ENCODE assay signal across 11 cellular contexts in genomic region chr9:95032580-95033298, GRCh38.
A peak's percentile ranks its signal among the peaks of the same experiment; 100 is the strongest.
DNase-seq lines count a peak whose midpoint lies in the region; ATAC-seq, FAIRE-seq and TF ChIP-seq lines count a peak whose summit lies in the region.
"Had no signal": no experiment of that assay in that cellular context is flagged by ENCODE, and none has a peak within 500 bp of the region (broad histone marks: within the 10 kb centered on the region; RNA-seq: fewer than 3 reads in every experiment).

No MANE protein-coding gene starts in this region.

- TF ChIP-seq CTCF in vagina (IDR thresholded peaks at IDR 0.05): no peak

- H3K4me3 ChIP-seq in muscle layer of colon (ENCODE audit: low read depth in 1 of 2, low read length in 2 of 2) (no peak overlapping the region), vagina (no peak overlapping the region)

- H3K27me3 ChIP-seq in muscle layer of colon (ENCODE audit: control insufficient read depth in 1 of 2, insufficient read depth in 2 of 2, low read length in 2 of 2) (no peaks in the 10 kb centered on the region), vagina (no peaks in the 10 kb centered on the region)

- peaks cover 9% of the 10 kb centered on the region for H3K4me1 Mint-ChIP-seq in activated CD4-positive, alpha-beta T cell treated with anti-CD3 and anti-CD28 coated beads, Interleukin-2, amount 10 ng/mL, durations not matched to agents 24 days and 14 days

- H3K9ac ChIP-seq in muscle layer of colon (ENCODE audit: low read length): peak overlapping the region; percentile 5

- H3K36me3 Mint-ChIP-seq in activated CD4-positive, alpha-beta T cell treated with anti-CD3 and anti-CD28 coated beads, Interleukin-2, amount 10 ng/mL, durations not matched to agents 24 days and 14 days (ENCODE audit: low read depth): peaks cover 12% of the 10 kb centered on the region

- no peaks in the 10 kb centered on the region for H3K9me3 Mint-ChIP-seq in activated CD4-positive, alpha-beta T cell treated with anti-CD3 and anti-CD28 coated beads, Interleukin-2, amount 10 ng/mL, durations not matched to agents 24 days and 14 days
- H3K9me3 Mint-ChIP-seq: activated T-cell treated with anti-CD3 and anti-CD28 coated beads, Interleukin-2, amount 50 U/mL, for 4 hours had no signal

- no peak for TF ChIP-seq POLR2A in vagina (IDR thresholded peaks at IDR 0.05)
- no peak for TF ChIP-seq POLR2A in GM12891 (IDR thresholded peaks at IDR 0.05; ENCODE audit: low read depth, low read length)

- H3K36me3 ChIP-seq in muscle layer of colon (ENCODE audit: insufficient read depth, low read length) (peaks cover 22% of the 10 kb centered on the region), vagina (peaks cover 0 to 4% of the 10 kb centered on the region in 2 donors)

- H3K27ac ChIP-seq in epithelial cell of prostate: peak overlapping the region; percentile 4
- no peak overlapping the region for H3K27ac ChIP-seq in muscle layer of colon (ENCODE audit: low read depth, low read length)
- peak overlapping the region; percentile 45 for H3K27ac ChIP-seq in vagina

- intact Hi-C loops in activated CD4-positive, alpha-beta T cell treated with anti-CD3 and anti-CD28 coated beads, Interleukin-2, amount 10 ng/mL, durations not matched to agents 24 days and 14 days (cut with micrococcal nuclease): no loop called here
- intact Hi-C loops in vagina (cut with DNase I): no loop called here

- ATAC-seq in GM21381 (IDR thresholded peaks at IDR 0.05; ENCODE audit: unreplicated experiment): no peak
- ATAC-seq: activated T-cell treated with anti-CD3 and anti-CD28 coated beads, Interleukin-2, amount 50 U/mL, for 4 hours had no signal

- H3K4me1 ChIP-seq in muscle layer of colon (ENCODE audit: insufficient read depth, low read length): peaks cover 88% of the 10 kb centered on the region
- H3K4me1 ChIP-seq in vagina: peaks cover 87% of the 10 kb centered on the region

- no peak overlapping the region for H3K27ac Mint-ChIP-seq in activated CD4-positive, alpha-beta T cell treated with anti-CD3 and anti-CD28 coated beads, Interleukin-2, amount 10 ng/mL, durations not matched to agents 24 days and 14 days

- FAIRE-seq in GM12891 (lab: Jason Lieb, UNC): no peak

- H3K27me3 Mint-ChIP-seq in activated CD4-positive, alpha-beta T cell treated with anti-CD3 and anti-CD28 coated beads, Interleukin-2, amount 10 ng/mL, durations not matched to agents 24 days and 14 days: no peaks in the 10 kb centered on the region

- H3K9me3 ChIP-seq in muscle layer of colon (ENCODE audit: low read length): no peaks in the 10 kb centered on the region
- H3K9me3 ChIP-seq in vagina: no peaks in the 10 kb centered on the region

- peak; percentile 37 for DNase-seq in activated CD4-positive, alpha-beta T cell treated with anti-CD3 and anti-CD28 coated beads, Interleukin-2, amount 10 ng/mL, durations not matched to agents 24 days and 14 days
- DNase-seq in activated CD4-positive, alpha-beta T cell treated with anti-CD3 and anti-CD28 coated beads for 4 hours: no peak
- DNase-seq in epithelial cell of prostate (ENCODE audit: low read depth, low spot score) (no peak), vagina (ENCODE audit: extremely low spot score in 2 of 2) (no peak), GM12891 (ENCODE audit: insufficient read length, low spot score) (no peak)
- DNase-seq in activated CD4-positive, alpha-beta T cell treated with anti-CD3 and anti-CD28 coated beads for 1 hour: no peak
- DNase-seq: ACHN; activated T-cell treated with anti-CD3 and anti-CD28 coated beads, Interleukin-2, amount 50 U/mL, for 4 hours; NCI-H1092 had no signal

- no peak overlapping the region for H3K4me3 Mint-ChIP-seq in activated CD4-positive, alpha-beta T cell treated with anti-CD3 and anti-CD28 coated beads, Interleukin-2, amount 10 ng/mL, durations not matched to agents 24 days and 14 days
- H3K4me3 Mint-ChIP-seq: activated T-cell treated with anti-CD3 and anti-CD28 coated beads, Interleukin-2, amount 50 U/mL, for 4 hours had no signal

TF ChIP-seq in GM12891, 5 proteins besides CTCF, POLR2A, EP300 and RAD21:
- TF ChIP-seq POU2F2 (IDR thresholded peaks at IDR 0.05; ENCODE audit: low read depth, low read length) (no peak), SPI1 (IDR thresholded peaks at IDR 0.05; ENCODE audit: low read depth, low read length) (no peak), PAX5 (IDR thresholded peaks at IDR 0.05; ENCODE audit: insufficient read depth, low read length, severe bottlenecking) (no peak), TAF1 (IDR thresholded peaks at IDR 0.05; ENCODE audit: low read depth, low read length) (no peak), POLR2AphosphoS5 (IDR thresholded peaks at IDR 0.05; ENCODE audit: low read depth, low read length) (no peak)
